8 cellular contexts compared by ENCODE assay signal in the genomic region with DNA sequence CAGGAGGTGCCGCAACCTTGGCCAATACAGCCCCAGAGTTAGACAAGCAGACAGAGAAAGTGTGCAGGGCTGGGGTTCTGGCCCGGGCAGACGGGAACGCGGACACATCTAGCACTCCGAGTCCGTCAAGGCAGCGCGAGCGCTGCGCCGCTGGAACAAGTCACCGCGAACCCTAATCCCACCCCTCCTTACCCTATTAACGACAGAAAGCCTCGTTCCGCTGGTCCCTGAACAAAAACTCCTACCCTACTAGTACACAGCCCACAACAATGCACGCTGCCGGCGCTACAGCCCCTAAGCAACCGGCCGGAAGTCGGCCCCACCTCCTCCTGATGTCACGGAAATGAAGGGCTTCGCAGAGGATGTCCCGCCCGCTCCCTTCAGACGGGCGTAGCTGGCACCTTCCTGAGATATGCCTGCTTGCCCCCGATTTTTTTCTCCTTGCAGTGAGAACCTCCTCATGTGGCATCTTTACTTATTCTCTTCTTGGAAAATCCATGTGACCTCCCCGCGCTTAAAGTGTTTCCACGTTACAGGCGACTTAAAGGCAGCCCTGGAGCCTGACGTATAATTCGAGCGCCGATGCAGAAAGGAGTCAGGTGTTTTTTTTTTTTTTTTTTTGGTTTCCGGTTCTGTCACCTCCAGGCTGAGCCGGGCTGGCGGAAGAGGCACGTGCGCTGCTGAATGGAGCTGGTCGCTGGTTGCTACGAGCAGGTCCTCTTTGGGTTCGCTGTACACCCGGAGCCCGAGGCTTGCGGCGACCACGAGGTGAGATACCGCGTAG. TPM values are rescaled to one million over a fixed set of nuclear protein-coding genes. Genes with fewer than 3 reads are reported as not detected.
DNase-seq lines count a peak whose midpoint lies in the region; ATAC-seq and TF ChIP-seq lines count a peak whose summit lies in the region.

A gene (minus strand): TSS at position 315 of the 784 bp plus-strand sequence. CDS start 7,066 bp downstream, outside the sequence.
A gene with protein sequence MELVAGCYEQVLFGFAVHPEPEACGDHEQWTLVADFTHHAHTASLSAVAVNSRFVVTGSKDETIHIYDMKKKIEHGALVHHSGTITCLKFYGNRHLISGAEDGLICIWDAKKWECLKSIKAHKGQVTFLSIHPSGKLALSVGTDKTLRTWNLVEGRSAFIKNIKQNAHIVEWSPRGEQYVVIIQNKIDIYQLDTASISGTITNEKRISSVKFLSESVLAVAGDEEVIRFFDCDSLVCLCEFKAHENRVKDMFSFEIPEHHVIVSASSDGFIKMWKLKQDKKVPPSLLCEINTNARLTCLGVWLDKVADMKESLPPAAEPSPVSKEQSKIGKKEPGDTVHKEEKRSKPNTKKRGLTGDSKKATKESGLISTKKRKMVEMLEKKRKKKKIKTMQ (plus strand): TSS at position 671 of the 784 bp plus-strand sequence. CDS start 14 bp downstream, at position 685.

- POLR2A ChIA-PET in PC-3 (lab: Charles Lee; ENCODE audit: unreplicated experiment), result interaction anchor here (0.6 to 0.9 kb wide), 3 partner anchors 28 to 99 kb away, joined by 6 to 8 read pairs (median 8); a partner anchor contains a TSS

- ATAC-seq in GM21717 (IDR thresholded peaks at IDR 0.05; ENCODE audit: unreplicated experiment), result peak; percentile 98
- ATAC-seq in PC-3, result peak; percentile 96

- H3K9me2 ChIP-seq in PC-3 (replicated peaks; ENCODE audit: low read length), result no peaks in the 10 kb centered on the region

- peak; percentile 97 for DNase-seq in DMS53 (lab: John Stamatoyannopoulos, UW)
- peak; percentile 90 for DNase-seq in Jurkat, Clone E6-1 (ENCODE audit: low read depth, low spot score)
- DNase-seq in PC-3, result peak; percentile 91
- peak; percentile 93 for DNase-seq in activated T-cell treated with anti-CD3 and anti-CD28 coated beads, Interleukin-2, amount 50 U/mL, for 24 hours
- DNase-seq in stimulated activated CD8-positive, alpha-beta memory T cell treated with anti-CD3 and anti-CD28 coated beads, Interleukin-4, amount 100 ng/mL, for 4 hours (ENCODE audit: low read depth in 2 of 2, low spot score in 1 of 2), result peak; percentile 88

- no peaks in the 10 kb centered on the region for H3K9me3 Mint-ChIP-seq in activated T-cell treated with anti-CD3 and anti-CD28 coated beads, Interleukin-2, amount 50 U/mL, for 24 hours

- H3K9me3 ChIP-seq in PC-3 (ENCODE audit: low read length) (no peaks in the 10 kb centered on the region), esophagus (ENCODE audit: control insufficient read depth in 2 of 2, insufficient read depth in 1 of 2, low read depth in 1 of 2, low read length in 1 of 2) (no peaks in the 10 kb centered on the region), mucosa of rectum (ENCODE audit: control insufficient read depth in 2 of 2, low read length in 2 of 2) (no peaks in the 10 kb centered on the region)

- H3K4me3 ChIP-seq in Jurkat, Clone E6-1 (ENCODE audit: low read length), result peak within 1 kb of the TSS; percentile 99
- peak within 1 kb of the TSS; percentile 98 for H3K4me3 ChIP-seq in PC-3 (ENCODE audit: low read length)
- peak within 1 kb of the TSS; percentile 89 for H3K4me3 ChIP-seq in esophagus (ENCODE audit: low read depth in 1 of 2, low read length in 2 of 2)
- H3K4me3 ChIP-seq in mucosa of rectum (ENCODE audit: low read length in 2 of 2), result peak within 1 kb of the TSS; percentile 94 to 100

- peak within 1 kb of the TSS; percentile 97 for H3K4me3 Mint-ChIP-seq in activated T-cell treated with anti-CD3 and anti-CD28 coated beads, Interleukin-2, amount 50 U/mL, for 24 hours

- CTCF ChIA-PET in PC-3 (lab: Charles Lee), result interaction anchor here (0.6 to 1.1 kb wide), 4 partner anchors 28 to 229 kb away, joined by 3 to 11 read pairs (median 8); a partner anchor contains a TSS

- H4K20me1 ChIP-seq in PC-3 (ENCODE audit: low read length), result no peaks in the 10 kb centered on the region

- peaks cover 63% of the 10 kb centered on the region for H3K36me3 Mint-ChIP-seq in activated T-cell treated with anti-CD3 and anti-CD28 coated beads, Interleukin-2, amount 50 U/mL, for 24 hours (ENCODE audit: low read depth)

- H3K27ac Mint-ChIP-seq in activated T-cell treated with anti-CD3 and anti-CD28 coated beads, Interleukin-2, amount 50 U/mL, for 24 hours, result peak within 1 kb of the TSS; percentile 100

- intact Hi-C loops in PC-3 (cut with micrococcal nuclease), result loop anchor here (1.0 to 5.0 kb wide), 7 partner anchors 28 to 184 kb away; a partner anchor contains a TSS

- no peaks in the 10 kb centered on the region for H3F3A ChIP-seq in PC-3 (ENCODE audit: low read length, unreplicated experiment)

- H3K27ac ChIP-seq in PC-3 (ENCODE audit: low read length) (peak within 1 kb of the TSS; percentile 94), esophagus (ENCODE audit: low read depth in 2 of 2, low read length in 1 of 2) (peak within 1 kb of the TSS; percentile 96 to 98), mucosa of rectum (ENCODE audit: low read depth in 2 of 2, low read length in 2 of 2) (peak within 1 kb of the TSS; percentile 94 to 97)

- peak within 1 kb of the TSS; percentile 95 for H3K9ac ChIP-seq in PC-3 (ENCODE audit: low read length)
- peak within 1 kb of the TSS; percentile 90 to 96 for H3K9ac ChIP-seq in mucosa of rectum (ENCODE audit: low read depth in 1 of 2, low read length in 2 of 2)

- peaks cover 62% of the 10 kb centered on the region for H3K79me2 ChIP-seq in PC-3 (ENCODE audit: low read length)

- H3K4me2 ChIP-seq in PC-3 (ENCODE audit: low read length), result peak within 1 kb of the TSS; percentile 92

- H3K4me1 ChIP-seq in PC-3 (ENCODE audit: insufficient read depth, low read length), result peaks cover 19% of the 10 kb centered on the region
- H3K4me1 ChIP-seq in esophagus (ENCODE audit: control insufficient read depth in 2 of 2, insufficient read depth in 2 of 2, low read length in 1 of 2), result peaks cover 0 to 4% of the 10 kb centered on the region in 2 donors
- H3K4me1 ChIP-seq in mucosa of rectum (ENCODE audit: control insufficient read depth in 2 of 2, insufficient read depth in 2 of 2, low read length in 2 of 2), result peaks cover 12 to 13% of the 10 kb centered on the region in 2 donors

- no peaks in the 10 kb centered on the region for H3K27me3 ChIP-seq in PC-3 (ENCODE audit: low read length)
- no peaks in the 10 kb centered on the region for H3K27me3 ChIP-seq in esophagus (ENCODE audit: control insufficient read depth in 1 of 2, insufficient read depth in 2 of 2, low read length in 2 of 2)
- H3K27me3 ChIP-seq in mucosa of rectum (ENCODE audit: control insufficient read depth in 2 of 2, insufficient read depth in 2 of 2, low read length in 2 of 2), result no peaks in the 10 kb centered on the region

- peaks cover 39% of the 10 kb centered on the region for H3K4me1 Mint-ChIP-seq in activated T-cell treated with anti-CD3 and anti-CD28 coated beads, Interleukin-2, amount 50 U/mL, for 24 hours (ENCODE audit: low read depth)

- TF ChIP-seq CTCF in PC-3 (conservative IDR thresholded peaks at IDR 0.05; ENCODE audit: low read depth, low read length), result no peak

- H3K36me3 ChIP-seq in PC-3 (ENCODE audit: low read depth, low read length), result peaks cover 18% of the 10 kb centered on the region; the same call in 1 of the 2 replicates
- peaks cover 5% of the 10 kb centered on the region in 2 donors for H3K36me3 ChIP-seq in esophagus (ENCODE audit: control insufficient read depth in 2 of 2, insufficient read depth in 2 of 2, low read length in 1 of 2)
- H3K36me3 ChIP-seq in mucosa of rectum (ENCODE audit: control insufficient read depth in 2 of 2, insufficient read depth in 2 of 2, low read length in 2 of 2), result peaks cover 9 to 14% of the 10 kb centered on the region in 2 donors

- 0% methylated on average over 53 of the region's 53 CpGs for WGBS in esophagus, 2 donors

- BruUV-seq in PC-3 (replicated peaks; lab: Mats Ljungman, UMichigan), result TSS peak; percentile 81

- peak within 1 kb of the TSS; percentile 84 for H2AFZ ChIP-seq in PC-3 (ENCODE audit: low read length)

- no peaks in the 10 kb centered on the region for H3K27me3 Mint-ChIP-seq in activated T-cell treated with anti-CD3 and anti-CD28 coated beads, Interleukin-2, amount 50 U/mL, for 24 hours

RNA-seq across cellular contexts. Expression of the first gene that starts in this region (rescaled TPM):
- 6.9 TPM for polyA plus RNA-seq in Jurkat, Clone E6-1 (2012; ENCODE audit: insufficient read depth, insufficient read length)
- 0.80 TPM in 1 of 2 replicates, not detected in the other for total RNA-seq in PC-3 (2014; rRNA removed)
- under 1 TPM in 1 of 2 donors, not detected in 1; 0.69 TPM for polyA plus RNA-seq in esophagus

RNA-seq across cellular contexts. Expression of the second gene that starts in this region (rescaled TPM):
- polyA plus RNA-seq in Jurkat, Clone E6-1 (2012; ENCODE audit: insufficient read depth, insufficient read length), result 33.5 TPM
- total RNA-seq in PC-3 (2014; rRNA removed), result 32.8 and 34.0 TPM in 2 replicates
- polyA plus RNA-seq in esophagus, result 10 to 100 TPM in 1 of 2 donors, 1 to 10 TPM in 1; 9.2 to 20.9 TPM

Comparison
In these comparisons a context has a peak if more than half of its experiments do, and no peak if none do; other contexts are left out.
1. Peak in every context shown above with its lines: DNase-seq, ATAC-seq, H3K4me3 ChIP-seq and H3K27ac ChIP-seq.